In genomic region chr11:128239224-128239790, GRCh38 we compare ENCODE assay signal across 1 cellular context.
TF ChIP-seq lines count a peak whose summit lies in the region.

No MANE protein-coding gene starts in this region.

TF ChIP-seq in SK-N-SH, 30 proteins besides CTCF, POLR2A, EP300 and RAD21 (continued from another document):
- no peak for TF ChIP-seq REST (IDR thresholded peaks at IDR 0.05; ENCODE audit: low read depth, low read length)
